Comparison of ENCODE assay signal across 16 cellular contexts in genomic region chr10:112715581-112715980, GRCh38.
A peak's percentile ranks its signal among the peaks of the same experiment; 100 is the strongest.
DNase-seq lines count a peak whose midpoint lies in the region; ATAC-seq and TF ChIP-seq lines count a peak whose summit lies in the region.
"Had no signal": no experiment of that assay in that cellular context is flagged by ENCODE, and none has a peak within 500 bp of the region (broad histone marks: within the 10 kb centered on the region; RNA-seq: fewer than 3 reads in every experiment).

No MANE protein-coding gene starts in this region.

- CTCF ChIA-PET in IMR-90 (lab: Yijun Ruan, JAX), result no interaction called here

- no CpG with 5 or more reads among the region's 5 CpGs for WGBS in IMR-90 (ENCODE audit: extremely low coverage in 2 of 2, insufficient read length in 1 of 2), 2 experiments

- no peak overlapping the region for H2BK15ac ChIP-seq in IMR-90 (ENCODE audit: low read depth, low read length)

- H2AK9ac ChIP-seq in IMR-90 (replicated peaks; ENCODE audit: low read depth, low read length, poor library complexity), result no peak overlapping the region

- H3K4ac ChIP-seq in IMR-90 (ENCODE audit: low read depth, low read length), result no peak overlapping the region

- peak overlapping the region; percentile 45 for H2BK5ac ChIP-seq in IMR-90 (ENCODE audit: low read depth, low read length, poor library complexity, severe bottlenecking)

- BruUV-seq in IMR-90 (replicated peaks; lab: Mats Ljungman, UMichigan), result no TSS peak

- no peaks in the 10 kb centered on the region for H3K27me3 ChIP-seq in IMR-90 (ENCODE audit: control insufficient read depth, insufficient read depth, low read length)
- H3K27me3 ChIP-seq in muscle layer of colon (ENCODE audit: control insufficient read depth in 1 of 2, insufficient read depth in 2 of 2, low read length in 2 of 2), result no peaks in the 10 kb centered on the region
- H3K27me3 ChIP-seq: BLaER1 had no signal

- no peak overlapping the region for H2AFZ ChIP-seq in IMR-90 (replicated peaks; ENCODE audit: low read length, poor library complexity)

- H2BK20ac ChIP-seq in IMR-90 (ENCODE audit: low read depth, low read length), result peak overlapping the region; percentile 3; the same call in 1 of the 2 replicates

- no peak overlapping the region for H4K91ac ChIP-seq in IMR-90 (ENCODE audit: insufficient read depth, low read depth, low read length)

- in situ Hi-C loops in IMR-90 (cut with MboI; ENCODE audit: low sequenced_read_pairs), result loop anchor here (25.0 kb wide), 1 partner anchor 672 kb away; no protein-coding TSS in a partner anchor

- H3K9me3 ChIP-seq in IMR-90 (ENCODE audit: control insufficient read depth, insufficient read depth, low read length) (no peaks in the 10 kb centered on the region), muscle layer of colon (ENCODE audit: low read length) (no peaks in the 10 kb centered on the region)

- no peaks in the 10 kb centered on the region for H3K36me3 ChIP-seq in IMR-90 (ENCODE audit: control insufficient read depth, insufficient read depth, low read length)
- no peaks in the 10 kb centered on the region for H3K36me3 ChIP-seq in muscle layer of colon (ENCODE audit: insufficient read depth, low read length)

- POLR2A ChIA-PET in IMR-90 (lab: Charles Lee; ENCODE audit: unreplicated experiment), result no interaction called here

- H2BK120ac ChIP-seq in IMR-90 (ENCODE audit: low read depth, low read length), result no peak overlapping the region

- H3K9ac ChIP-seq in IMR-90 (ENCODE audit: low read depth, low read length), result no peak overlapping the region
- no peak overlapping the region for H3K9ac ChIP-seq in muscle layer of colon (ENCODE audit: low read length)
- H3K9ac ChIP-seq: BLaER1 had no signal

- dilution Hi-C loops in IMR-90 (cut with HindIII; ENCODE audit: low sequenced_read_pairs, unreplicated experiment), result no loop called here

- no peak overlapping the region for H2AK5ac ChIP-seq in IMR-90 (ENCODE audit: low read depth, low read length)

- no peak overlapping the region for H3K4me2 ChIP-seq in IMR-90 (ENCODE audit: low read depth, low read length)
- H3K4me2 ChIP-seq: BLaER1 had no signal

- H3K4me1 ChIP-seq in IMR-90 (ENCODE audit: control insufficient read depth, insufficient read depth, low read length), result peaks cover 10% of the 10 kb centered on the region
- H3K4me1 ChIP-seq in muscle layer of colon (ENCODE audit: insufficient read depth, low read length), result no peaks in the 10 kb centered on the region

- H3K18ac ChIP-seq in IMR-90 (ENCODE audit: low read depth, low read length), result peak overlapping the region; percentile 1; the same call in 1 of the 2 replicates

- no peaks in the 10 kb centered on the region for H3K79me1 ChIP-seq in IMR-90 (ENCODE audit: low read depth in 1 of 2, low read length in 2 of 2)

- H3K14ac ChIP-seq in IMR-90 (replicated peaks; ENCODE audit: low read depth, low read length), result no peak overlapping the region

- H3K27ac ChIP-seq in IMR-90 (ENCODE audit: insufficient read depth, low read length) (no peak overlapping the region), muscle layer of colon (ENCODE audit: low read depth, low read length) (peak overlapping the region; percentile 37)
- H3K27ac ChIP-seq: 22Rv1, BLaER1 had no signal

- no peak overlapping the region for H3K4me3 ChIP-seq in IMR-90 (ENCODE audit: insufficient read depth, low read depth, low read length)
- no peak overlapping the region for H3K4me3 ChIP-seq in epithelial cell of esophagus (ENCODE audit: low read length)
- H3K4me3 ChIP-seq in muscle layer of colon (ENCODE audit: low read depth in 1 of 2, low read length in 2 of 2), result no peak overlapping the region
- H3K4me3 ChIP-seq: BLaER1 had no signal

- H3K56ac ChIP-seq in IMR-90 (ENCODE audit: extremely low read depth, insufficient read depth, low read length), result no peak overlapping the region

- H4K5ac ChIP-seq in IMR-90 (ENCODE audit: low read depth, low read length), result no peak overlapping the region

- no peak for TF ChIP-seq POLR2A in IMR-90 (IDR thresholded peaks at IDR 0.05; ENCODE audit: low read depth, low read length)

- H3K23ac ChIP-seq in IMR-90 (ENCODE audit: low read depth, low read length), result no peak overlapping the region

- ATAC-seq in IMR-90 (ENCODE audit: low read depth), result no peak

- intact Hi-C loops in IMR-90 (cut with micrococcal nuclease), result no loop called here

- TF ChIP-seq CTCF in IMR-90 (conservative IDR thresholded peaks at IDR 0.05; ENCODE audit: low read depth, low read length) (no peak), epithelial cell of esophagus (IDR thresholded peaks at IDR 0.05; ENCODE audit: insufficient read depth, low read depth, low read length, missing control alignments) (no peak)

- no peaks in the 10 kb centered on the region for H4K20me1 ChIP-seq in IMR-90 (ENCODE audit: insufficient read depth, low read length)
- H4K20me1 ChIP-seq: BLaER1 had no signal

- H3K9me1 ChIP-seq in IMR-90 (ENCODE audit: insufficient read depth, low read length), result 0 out of 2 replicates have a peak, but pooled peaks cover 7% of the 10 kb centered on the region

- no peak for TF ChIP-seq RAD21 in IMR-90 (IDR thresholded peaks at IDR 0.05; ENCODE audit: low read length)

- peak; percentile 49 for DNase-seq in DMS53 (lab: John Stamatoyannopoulos, UW)
- no peak for DNase-seq in DMS53 treated with DMSO at 0.1 percent for 48 hours (lab: John Stamatoyannopoulos, UW; ENCODE audit: unreplicated experiment)
- no peak for DNase-seq in IMR-90
- DNase-seq in epithelial cell of esophagus (ENCODE audit: low read depth), result peak; percentile 17
- DNase-seq in activated effector memory CD4-positive, alpha-beta T cell treated with anti-CD3 and anti-CD28 coated beads, Interleukin-2, amount 50 U/mL, for 16 hours, result no peak
- DNase-seq in iPS-NIHi11 (ENCODE audit: low spot score), result no peak
- DNase-seq in activated gamma-delta T cell (lab: John Stamatoyannopoulos, UW), result no peak
- DNase-seq: DMS 273 treated with DMSO at 0.1 percent for 48 hours, EL, HCEC 1CT, NCI-H1092, NCI-H748 treated with DMSO at 0.1 percent for 48 hours, SHP77 had no signal

- no peak overlapping the region; a peak in 1 of 4 replicates for H4K8ac ChIP-seq in IMR-90 (ENCODE audit: low read depth in 2 of 2, low read length in 2 of 2)

TF ChIP-seq in IMR-90, 13 proteins besides CTCF, POLR2A, EP300 and RAD21:
- TF ChIP-seq RCOR1 (IDR thresholded peaks at IDR 0.05; ENCODE audit: insufficient replicate concordance, low read length) (no peak), MAZ (IDR thresholded peaks at IDR 0.05; ENCODE audit: borderline replicate concordance, low read depth, low read length) (no peak), RFX5 (IDR thresholded peaks at IDR 0.05; ENCODE audit: low read depth, low read length) (no peak), NFE2L2 (IDR thresholded peaks at IDR 0.05; ENCODE audit: low read depth, low read length) (no peak), FOS (IDR thresholded peaks at IDR 0.05; ENCODE audit: low read depth, low read length) (no peak), SMC3 (IDR thresholded peaks at IDR 0.05; ENCODE audit: low read depth, low read length) (no peak)
TF ChIP-seq in IMR-90: peak in this region for 0.

Comparison
In these comparisons a context has a peak if more than half of its experiments do, and no peak if none do; other contexts are left out.
1. DNase-seq: peak in DMS53 (single experiment) and epithelial cell of esophagus (single experiment); none in DMS53 treated with DMSO at 0.1 percent for 48 hours (single experiment), IMR-90 (single experiment), activated effector memory CD4-positive, alpha-beta T cell treated with anti-CD3 and anti-CD28 coated beads, Interleukin-2, amount 50 U/mL, for 16 hours (single experiment), iPS-NIHi11 (single experiment) and activated gamma-delta T cell (single experiment).